ENCODE assay signal across 21 cellular contexts in genomic region chr6:125850361-125850760, GRCh38.
"Had no signal": no experiment of that assay in that cellular context is flagged by ENCODE, and none has a peak within 500 bp of the region (broad histone marks: within the 10 kb centered on the region; RNA-seq: fewer than 3 reads in every experiment).

No MANE protein-coding gene starts in this region.

- H3K4me1 ChIP-seq: neural progenitor cell, vagina had no signal

- H3K4me2 ChIP-seq: neural progenitor cell had no signal

- H3K9me3 ChIP-seq: gastrocnemius medialis, right atrium auricular region, thoracic aorta, vagina had no signal

- DNase-seq: activated CD4-positive, alpha-beta T cell treated with anti-CD3 and anti-CD28 coated beads, Interleukin-2, amount 10 ng/mL, durations not matched to agents 24 days and 14 days; activated CD8-positive, alpha-beta memory T cell treated with anti-CD3 and anti-CD28 coated beads, Interleukin-2, amount 10 ng/mL, durations not matched to agents 7 days and 5 days; activated CD8-positive, alpha-beta T cell treated with anti-CD3 and anti-CD28 coated beads for 36 hours; activated effector memory CD4-positive, alpha-beta T cell treated with anti-CD3 and anti-CD28 coated beads, Interleukin-2, amount 50 U/mL, for 16 hours; activated naive CD4-positive, alpha-beta T cell treated with anti-CD3 and anti-CD28 coated beads, Interleukin-2, amount 10 ng/mL, durations not matched to agents 7 days and 5 days; activated T-cell treated with anti-CD3 and anti-CD28 coated beads for 4 hours; effector memory CD4-positive, alpha-beta T cell; gastrocnemius medialis; left cardiac atrium; naive thymus-derived CD8-positive, alpha-beta T cell; stimulated activated CD4-positive, alpha-beta T cell treated with anti-CD3 and anti-CD28 coated beads, Interleukin-4, amount 100 ng/mL, for 24 hours; stimulated activated naive CD8-positive, alpha-beta T cell treated with anti-CD3 and anti-CD28 coated beads, Interleukin-15, amount 100 ng/mL, for 72 hours had no signal

- ATAC-seq: activated CD4-positive, CD25-positive, alpha-beta regulatory T cell treated with anti-CD3 and anti-CD28 coated beads, Interleukin-2, amount 50 U/mL, for 24 hours; activated CD8-positive, alpha-beta memory T cell treated with anti-CD3 and anti-CD28 coated beads, Interleukin-2, amount 10 ng/mL, durations not matched to agents 7 days and 5 days; activated CD8-positive, alpha-beta T cell treated with anti-CD3 and anti-CD28 coated beads for 36 hours; esophagus mucosa; gastrocnemius medialis; left cardiac atrium; naive thymus-derived CD8-positive, alpha-beta T cell; stimulated activated naive CD8-positive, alpha-beta T cell treated with anti-CD3 and anti-CD28 coated beads, Interleukin-15, amount 100 ng/mL, for 72 hours had no signal

- FAIRE-seq: endothelial cell of umbilical vein, islet of Langerhans had no signal

- H3K9ac ChIP-seq: neural progenitor cell had no signal

- H3K27ac ChIP-seq: gastrocnemius medialis, neural progenitor cell, right atrium auricular region, thoracic aorta, vagina, VCaP had no signal

- H3K36me3 ChIP-seq: gastrocnemius medialis, neural progenitor cell, thoracic aorta, vagina had no signal

- H3K27me3 ChIP-seq: gastrocnemius medialis, neural progenitor cell, right atrium auricular region, vagina had no signal

- H2AFZ ChIP-seq: neural progenitor cell had no signal

- H3K4me3 ChIP-seq: gastrocnemius medialis, neural progenitor cell, right atrium auricular region, thoracic aorta, vagina had no signal
